1 cellular context compared by ENCODE assay signal in genomic region chr1:101259744-101260148, GRCh38.
TF ChIP-seq lines count a peak whose summit lies in the region.

No MANE protein-coding gene starts in this region.

TF ChIP-seq in K562, 482 proteins besides CTCF, POLR2A, EP300 and RAD21 (continued from another document and continues in another):
- no peak for TF ChIP-seq RREB1 (CRISPR knock-in tag; IDR thresholded peaks at IDR 0.05)
- TF ChIP-seq FOXO4 (CRISPR knock-in tag; IDR thresholded peaks at IDR 0.05) = no peak
- TF ChIP-seq DACH1 (IDR thresholded peaks at IDR 0.05; ENCODE audit: partially characterized antibody) = peak; percentile 38
- no peak for TF ChIP-seq ZNF143 (CRISPR knock-in tag; IDR thresholded peaks at IDR 0.05)
- TF ChIP-seq POLR2H (tag; IDR thresholded peaks at IDR 0.05; ENCODE audit: low read depth) = 0 out of 2 replicates have a peak, but pooled peaks have one; percentile 17
- TF ChIP-seq JUND (IDR thresholded peaks at IDR 0.05; ENCODE audit: borderline replicate concordance, low read depth, low read length) = peak; percentile 57; the same call in 1 of the 2 replicates
- TF ChIP-seq JUND (tag; IDR thresholded peaks at IDR 0.05; ENCODE audit: borderline replicate concordance, low read depth, low read length) = peak; percentile 82
- peak; percentile 99 for TF ChIP-seq MAFG (tag; conservative IDR thresholded peaks at IDR 0.05)
- no peak for TF ChIP-seq MEF2A (IDR thresholded peaks at IDR 0.05; ENCODE audit: control insufficient read depth, low read depth, low read length)
- TF ChIP-seq ZBTB26 (CRISPR knock-in tag; IDR thresholded peaks at IDR 0.05) = no peak
- TF ChIP-seq HIVEP1 (CRISPR knock-in tag; IDR thresholded peaks at IDR 0.05) = no peak
- no peak for TF ChIP-seq NR2C2 (CRISPR knock-in tag; IDR thresholded peaks at IDR 0.05)
- 0 out of 2 replicates have a peak, but pooled peaks have one; percentile 6 for TF ChIP-seq NR2C2 (tag; IDR thresholded peaks at IDR 0.05)
- no peak for TF ChIP-seq HNRNPLL (IDR thresholded peaks at IDR 0.05; ENCODE audit: low read depth, low read length, poor library complexity, severe bottlenecking)
- no peak for TF ChIP-seq CCAR2 (IDR thresholded peaks at IDR 0.05; ENCODE audit: low read depth, low read length)
- 0 out of 2 replicates have a peak, but pooled peaks have one; percentile 71 for TF ChIP-seq ZNF644 (tag; IDR thresholded peaks at IDR 0.05; ENCODE audit: low read depth)
- peak; percentile 85 for TF ChIP-seq MAFF (IDR thresholded peaks at IDR 0.05; ENCODE audit: low read length)
- TF ChIP-seq ATF3 (IDR thresholded peaks at IDR 0.05) = peak; percentile 82
- no peak for TF ChIP-seq ATF3 (CRISPR knock-in tag; conservative IDR thresholded peaks at IDR 0.05)
- no peak for TF ChIP-seq ATF2 (CRISPR knock-in tag; IDR thresholded peaks at IDR 0.05)
- TF ChIP-seq NFE2 (IDR thresholded peaks at IDR 0.05; ENCODE audit: low read depth) = peak; percentile 88
- peak; percentile 26 for TF ChIP-seq RBBP5 (IDR thresholded peaks at IDR 0.05; ENCODE audit: borderline replicate concordance, insufficient read depth, low read length, poor library complexity, severe bottlenecking)
- no peak; the same call in 1 of the 2 replicates for TF ChIP-seq DDX20 (tag; IDR thresholded peaks at IDR 0.05; ENCODE audit: low read depth)
- no peak for TF ChIP-seq PRPF4 (IDR thresholded peaks at IDR 0.05; ENCODE audit: insufficient read depth, low read depth, low read length, poor library complexity, severe bottlenecking)
- no peak for TF ChIP-seq TRIM28 (IDR thresholded peaks at IDR 0.05)
- no peak for TF ChIP-seq SETDB1 (IDR thresholded peaks at IDR 0.05; ENCODE audit: low read length)
- TF ChIP-seq SIN3A (IDR thresholded peaks at IDR 0.05; ENCODE audit: borderline replicate concordance in 2 of 2, control insufficient read depth in 1 of 2, low read depth in 2 of 2, low read length in 2 of 2) = no peak
- TF ChIP-seq SMARCA4 (IDR thresholded peaks at IDR 0.05) = peak; percentile 51; the same call in 1 of the 2 replicates
- 0 out of 4 replicates have a peak, but pooled peaks of 1 of the 2 experiments have one; percentile 13 for TF ChIP-seq TEAD1 (CRISPR knock-in tag; IDR thresholded peaks at IDR 0.05)
- peak; percentile 85 for TF ChIP-seq FOSL1 (tag; conservative IDR thresholded peaks at IDR 0.05)
- no peak for TF ChIP-seq MYC (IDR thresholded peaks at IDR 0.05; ENCODE audit: low read depth, low read length)
- no peak for TF ChIP-seq MYC (CRISPR knock-in tag; IDR thresholded peaks at IDR 0.05; ENCODE audit: borderline replicate concordance, low read depth)
- TF ChIP-seq ZKSCAN3 (CRISPR knock-in tag; IDR thresholded peaks at IDR 0.05) = no peak
- no peak for TF ChIP-seq NR4A1 (CRISPR knock-in tag; IDR thresholded peaks at IDR 0.05)
- peak; percentile 51; the same call in 1 of the 2 replicates for TF ChIP-seq NR4A1 (tag; IDR thresholded peaks at IDR 0.05)
- peak in 1 of 2 experiments; percentile 55; a peak in 1 of 4 replicates for TF ChIP-seq TRIM24 (IDR thresholded peaks at IDR 0.05)
- TF ChIP-seq DNMT1 (IDR thresholded peaks at IDR 0.05) = no peak
- peak; percentile 51; the same call in 1 of the 2 replicates for TF ChIP-seq SMARCE1 (IDR thresholded peaks at IDR 0.05)
- no peak for TF ChIP-seq PURB (CRISPR knock-in tag; IDR thresholded peaks at IDR 0.05; ENCODE audit: low read depth)
- TF ChIP-seq SRSF9 (IDR thresholded peaks at IDR 0.05; ENCODE audit: borderline replicate concordance, low read depth, low read length) = no peak
- peak; percentile 82 for TF ChIP-seq NFE2L1 (tag; IDR thresholded peaks at IDR 0.05; ENCODE audit: borderline replicate concordance, low read depth)
- no peak for TF ChIP-seq JUNB (CRISPR knock-in tag; conservative IDR thresholded peaks at IDR 0.05)
- TF ChIP-seq MEIS2 (IDR thresholded peaks at IDR 0.05; ENCODE audit: partially characterized antibody) = peak; percentile 93
- peak; percentile 98 for TF ChIP-seq ZNF316 (IDR thresholded peaks at IDR 0.05)
- no peak for TF ChIP-seq ELF1 (tag; IDR thresholded peaks at IDR 0.05)
- peak in 1 of 2 experiments; percentile 54; a peak in 1 of 4 replicates for TF ChIP-seq ZNF318 (IDR thresholded peaks at IDR 0.05; ENCODE audit: borderline replicate concordance in 1 of 2, low read depth in 1 of 2)
- peak; percentile 98 for TF ChIP-seq BACH1 (tag; IDR thresholded peaks at IDR 0.05)
- TF ChIP-seq MAFK (IDR thresholded peaks at IDR 0.05; ENCODE audit: low read length) = peak; percentile 86
- no peak for TF ChIP-seq E2F3 (CRISPR knock-in tag; IDR thresholded peaks at IDR 0.05)
- peak; percentile 49; the same call in 1 of the 2 replicates for TF ChIP-seq CEBPB (tag; IDR thresholded peaks at IDR 0.05)
- TF ChIP-seq C11orf30 (IDR thresholded peaks at IDR 0.05; ENCODE audit: low read depth) = peak; percentile 95
